8 cellular contexts compared by ENCODE assay signal in the genomic region with DNA sequence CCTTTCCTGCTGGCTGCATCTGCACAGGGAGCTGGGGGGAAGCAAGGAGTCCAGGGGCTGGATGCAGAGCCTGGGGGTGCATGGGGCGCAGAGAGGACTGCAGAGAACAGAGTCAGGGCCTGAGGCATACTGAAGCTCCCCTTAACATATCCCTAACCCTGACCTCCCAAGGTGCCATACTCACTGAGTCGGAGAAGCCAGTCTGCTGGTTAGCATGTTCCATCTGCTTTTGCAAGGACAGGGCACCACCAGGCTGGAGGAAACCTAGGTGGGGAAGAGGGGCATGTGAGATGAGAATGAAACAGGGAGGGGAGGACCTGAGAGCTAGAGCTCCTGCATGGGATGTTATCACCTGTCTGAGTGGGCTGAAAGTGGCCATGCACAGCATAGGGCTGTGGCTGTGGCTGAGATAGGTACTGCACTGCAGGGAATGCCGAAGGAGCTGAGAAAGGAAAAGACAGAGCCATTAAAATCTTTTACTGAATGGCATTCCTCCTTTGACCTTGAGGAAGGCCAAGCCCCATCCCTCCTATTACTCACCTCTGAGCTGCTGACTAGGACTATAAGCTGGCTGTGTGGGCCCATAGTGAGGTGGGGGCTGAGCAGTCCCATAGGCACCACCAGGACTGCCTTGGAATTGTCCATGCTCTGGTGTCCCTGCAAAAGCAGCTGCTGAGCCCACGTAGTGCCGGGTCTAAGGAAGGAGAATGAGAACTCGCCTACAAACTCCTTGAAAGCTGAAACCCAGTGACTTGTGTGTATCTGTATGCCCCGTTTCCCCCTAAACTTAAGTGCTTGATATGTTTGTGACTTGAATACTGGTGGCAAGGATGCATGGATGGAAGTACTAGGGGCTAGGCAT. TPM values are rescaled to one million over a fixed set of nuclear protein-coding genes. Genes with fewer than 3 reads are reported as not detected.
DNase-seq lines count a peak whose midpoint lies in the region; ATAC-seq lines count a peak whose summit lies in the region.

No MANE protein-coding gene starts in this region.

- ATAC-seq in activated CD4-positive, alpha-beta T cell treated with anti-CD3 and anti-CD28 coated beads for 36 hours = no peak
- ATAC-seq in GM21529 (IDR thresholded peaks at IDR 0.05; ENCODE audit: unreplicated experiment) = no peak

- peaks cover 58% of the 10 kb centered on the region for H3K36me3 Mint-ChIP-seq in activated CD4-positive, alpha-beta T cell treated with anti-CD3 and anti-CD28 coated beads for 36 hours (ENCODE audit: low read depth)

- H3K36me3 ChIP-seq in endocrine pancreas (ENCODE audit: control insufficient read depth, insufficient read depth, low read length) = peaks cover 9% of the 10 kb centered on the region

- H3K27me3 ChIP-seq in endocrine pancreas (ENCODE audit: control insufficient read depth, insufficient read depth, low read length) = no peaks in the 10 kb centered on the region

- H3K4me3 Mint-ChIP-seq in activated CD4-positive, alpha-beta T cell treated with anti-CD3 and anti-CD28 coated beads for 36 hours = peak overlapping the region; percentile 77

- peaks cover 61% of the 10 kb centered on the region for H3K4me1 Mint-ChIP-seq in activated CD4-positive, alpha-beta T cell treated with anti-CD3 and anti-CD28 coated beads for 36 hours

- CTCF ChIA-PET in activated CD4-positive, alpha-beta T cell treated with anti-CD3 and anti-CD28 coated beads for 36 hours (lab: Charles Lee) = interaction anchor here (0.6 to 1.4 kb wide), 6 partner anchors 11 to 268 kb away, joined by 3 to 5 read pairs (median 4); a partner anchor contains a TSS

- H3K9me3 ChIP-seq in endocrine pancreas (ENCODE audit: control insufficient read depth, low read length) = no peaks in the 10 kb centered on the region

- intact Hi-C loops in activated CD4-positive, alpha-beta T cell treated with anti-CD3 and anti-CD28 coated beads for 36 hours (cut with DNase I, micrococcal nuclease) = no loop called here

- H3K27me3 Mint-ChIP-seq in activated CD4-positive, alpha-beta T cell treated with anti-CD3 and anti-CD28 coated beads for 36 hours = no peaks in the 10 kb centered on the region

- peaks cover 9% of the 10 kb centered on the region for H3K4me1 ChIP-seq in endocrine pancreas (ENCODE audit: control insufficient read depth, insufficient read depth, low read length)

- peak overlapping the region; percentile 20 for H3K9ac ChIP-seq in endocrine pancreas (ENCODE audit: control insufficient read depth, insufficient read depth, low read length)

- no peak for DNase-seq in activated CD4-positive, alpha-beta T cell treated with anti-CD3 and anti-CD28 coated beads for 36 hours
- DNase-seq in activated CD4-positive, alpha-beta T cell treated with anti-CD3 and anti-CD28 coated beads, Interleukin-2, amount 50 U/mL, for 48 hours = no peak
- DNase-seq in RKO (ENCODE audit: low spot score) (peak; percentile 75), ecto neural progenitor cell (ENCODE audit: low spot score) (no peak)
- peak; percentile 49 for DNase-seq in stimulated activated CD8-positive, alpha-beta memory T cell treated with anti-CD3 and anti-CD28 coated beads, Interleukin-4, amount 100 ng/mL, for 48 hours
- no peak for DNase-seq in activated CD4-positive, alpha-beta T cell treated with anti-CD3 and anti-CD28 coated beads, Interleukin-2, amount 50 U/mL, for 1 hour

- POLR2A ChIA-PET in activated CD4-positive, alpha-beta T cell treated with anti-CD3 and anti-CD28 coated beads for 36 hours (lab: Charles Lee) = interaction anchor here (0.8 to 2.1 kb wide), 10 partner anchors 8 to 131 kb away, joined by 3 to 11 read pairs (median 3); a partner anchor contains a TSS

- peak overlapping the region; percentile 84 for H3K27ac Mint-ChIP-seq in activated CD4-positive, alpha-beta T cell treated with anti-CD3 and anti-CD28 coated beads for 36 hours

- no peaks in the 10 kb centered on the region for H3K9me3 Mint-ChIP-seq in activated CD4-positive, alpha-beta T cell treated with anti-CD3 and anti-CD28 coated beads for 36 hours (ENCODE audit: low read depth)

- no peak overlapping the region for H3K4me3 ChIP-seq in endocrine pancreas (ENCODE audit: control insufficient read depth, insufficient read depth, low read length)

RNA-seq across cellular contexts. Expression of a gene that starts 1.9 kb away (rescaled TPM):
- total RNA-seq in activated CD4-positive, alpha-beta T cell treated with anti-CD3 and anti-CD28 coated beads for 36 hours = 10 to 100 TPM; 31.3 to 56.1 TPM

RNA-seq across cellular contexts. Expression of a gene that starts 5.8 kb away (rescaled TPM):
- total RNA-seq in activated CD4-positive, alpha-beta T cell treated with anti-CD3 and anti-CD28 coated beads for 36 hours = 100 to 1,000 TPM; 780 to 934 TPM

RNA-seq across cellular contexts. Expression of a gene that starts 15.9 kb away (rescaled TPM):
- total RNA-seq in activated CD4-positive, alpha-beta T cell treated with anti-CD3 and anti-CD28 coated beads for 36 hours = 10 to 100 TPM; 22.5 to 29.1 TPM

RNA-seq across cellular contexts. Expression of a gene that starts 18.8 kb away (rescaled TPM):
- under 1 TPM; 0.34 to 0.67 TPM for total RNA-seq in activated CD4-positive, alpha-beta T cell treated with anti-CD3 and anti-CD28 coated beads for 36 hours

RNA-seq across cellular contexts. Expression of a gene that starts 23.1 kb away (rescaled TPM):
- 100 to 1,000 TPM; 343 to 375 TPM for total RNA-seq in activated CD4-positive, alpha-beta T cell treated with anti-CD3 and anti-CD28 coated beads for 36 hours

Comparison
In these comparisons a context has a peak if more than half of its experiments do, and no peak if none do; other contexts are left out.
1. DNase-seq: peak in RKO (single experiment) and stimulated activated CD8-positive, alpha-beta memory T cell treated with anti-CD3 and anti-CD28 coated beads, Interleukin-4, amount 100 ng/mL, for 48 hours (single experiment); none in activated CD4-positive, alpha-beta T cell treated with anti-CD3 and anti-CD28 coated beads for 36 hours (single experiment), activated CD4-positive, alpha-beta T cell treated with anti-CD3 and anti-CD28 coated beads, Interleukin-2, amount 50 U/mL, for 48 hours (0 of 2), ecto neural progenitor cell (single experiment) and activated CD4-positive, alpha-beta T cell treated with anti-CD3 and anti-CD28 coated beads, Interleukin-2, amount 50 U/mL, for 1 hour (single experiment).